In the genomic region with DNA sequence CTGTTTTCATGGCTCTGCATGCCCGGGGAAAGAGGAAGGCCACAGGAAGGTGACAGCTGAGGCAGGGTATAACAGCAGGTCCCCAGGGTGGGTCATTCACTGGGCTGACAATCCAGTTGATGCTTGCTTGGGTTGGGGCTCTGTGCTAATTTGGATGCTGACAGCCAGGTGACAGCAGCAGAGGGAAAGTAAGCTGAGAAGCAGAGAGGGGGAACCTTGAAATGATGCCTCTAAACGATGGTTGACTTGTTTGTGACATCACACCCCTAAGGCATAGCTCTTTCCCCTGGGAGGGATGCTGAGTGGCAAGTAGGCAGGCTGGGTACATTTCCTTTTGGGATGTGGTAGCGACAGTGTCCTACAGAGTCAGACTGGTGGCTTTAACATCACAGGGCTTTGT, we compare ENCODE assay signal across 1 cellular context.
TF ChIP-seq lines count a peak whose summit lies in the region.

No MANE protein-coding gene starts in this region.

TF ChIP-seq in H1, 55 proteins besides CTCF, POLR2A, EP300 and RAD21 (continued from another document):
- TF ChIP-seq, protein P1, sequence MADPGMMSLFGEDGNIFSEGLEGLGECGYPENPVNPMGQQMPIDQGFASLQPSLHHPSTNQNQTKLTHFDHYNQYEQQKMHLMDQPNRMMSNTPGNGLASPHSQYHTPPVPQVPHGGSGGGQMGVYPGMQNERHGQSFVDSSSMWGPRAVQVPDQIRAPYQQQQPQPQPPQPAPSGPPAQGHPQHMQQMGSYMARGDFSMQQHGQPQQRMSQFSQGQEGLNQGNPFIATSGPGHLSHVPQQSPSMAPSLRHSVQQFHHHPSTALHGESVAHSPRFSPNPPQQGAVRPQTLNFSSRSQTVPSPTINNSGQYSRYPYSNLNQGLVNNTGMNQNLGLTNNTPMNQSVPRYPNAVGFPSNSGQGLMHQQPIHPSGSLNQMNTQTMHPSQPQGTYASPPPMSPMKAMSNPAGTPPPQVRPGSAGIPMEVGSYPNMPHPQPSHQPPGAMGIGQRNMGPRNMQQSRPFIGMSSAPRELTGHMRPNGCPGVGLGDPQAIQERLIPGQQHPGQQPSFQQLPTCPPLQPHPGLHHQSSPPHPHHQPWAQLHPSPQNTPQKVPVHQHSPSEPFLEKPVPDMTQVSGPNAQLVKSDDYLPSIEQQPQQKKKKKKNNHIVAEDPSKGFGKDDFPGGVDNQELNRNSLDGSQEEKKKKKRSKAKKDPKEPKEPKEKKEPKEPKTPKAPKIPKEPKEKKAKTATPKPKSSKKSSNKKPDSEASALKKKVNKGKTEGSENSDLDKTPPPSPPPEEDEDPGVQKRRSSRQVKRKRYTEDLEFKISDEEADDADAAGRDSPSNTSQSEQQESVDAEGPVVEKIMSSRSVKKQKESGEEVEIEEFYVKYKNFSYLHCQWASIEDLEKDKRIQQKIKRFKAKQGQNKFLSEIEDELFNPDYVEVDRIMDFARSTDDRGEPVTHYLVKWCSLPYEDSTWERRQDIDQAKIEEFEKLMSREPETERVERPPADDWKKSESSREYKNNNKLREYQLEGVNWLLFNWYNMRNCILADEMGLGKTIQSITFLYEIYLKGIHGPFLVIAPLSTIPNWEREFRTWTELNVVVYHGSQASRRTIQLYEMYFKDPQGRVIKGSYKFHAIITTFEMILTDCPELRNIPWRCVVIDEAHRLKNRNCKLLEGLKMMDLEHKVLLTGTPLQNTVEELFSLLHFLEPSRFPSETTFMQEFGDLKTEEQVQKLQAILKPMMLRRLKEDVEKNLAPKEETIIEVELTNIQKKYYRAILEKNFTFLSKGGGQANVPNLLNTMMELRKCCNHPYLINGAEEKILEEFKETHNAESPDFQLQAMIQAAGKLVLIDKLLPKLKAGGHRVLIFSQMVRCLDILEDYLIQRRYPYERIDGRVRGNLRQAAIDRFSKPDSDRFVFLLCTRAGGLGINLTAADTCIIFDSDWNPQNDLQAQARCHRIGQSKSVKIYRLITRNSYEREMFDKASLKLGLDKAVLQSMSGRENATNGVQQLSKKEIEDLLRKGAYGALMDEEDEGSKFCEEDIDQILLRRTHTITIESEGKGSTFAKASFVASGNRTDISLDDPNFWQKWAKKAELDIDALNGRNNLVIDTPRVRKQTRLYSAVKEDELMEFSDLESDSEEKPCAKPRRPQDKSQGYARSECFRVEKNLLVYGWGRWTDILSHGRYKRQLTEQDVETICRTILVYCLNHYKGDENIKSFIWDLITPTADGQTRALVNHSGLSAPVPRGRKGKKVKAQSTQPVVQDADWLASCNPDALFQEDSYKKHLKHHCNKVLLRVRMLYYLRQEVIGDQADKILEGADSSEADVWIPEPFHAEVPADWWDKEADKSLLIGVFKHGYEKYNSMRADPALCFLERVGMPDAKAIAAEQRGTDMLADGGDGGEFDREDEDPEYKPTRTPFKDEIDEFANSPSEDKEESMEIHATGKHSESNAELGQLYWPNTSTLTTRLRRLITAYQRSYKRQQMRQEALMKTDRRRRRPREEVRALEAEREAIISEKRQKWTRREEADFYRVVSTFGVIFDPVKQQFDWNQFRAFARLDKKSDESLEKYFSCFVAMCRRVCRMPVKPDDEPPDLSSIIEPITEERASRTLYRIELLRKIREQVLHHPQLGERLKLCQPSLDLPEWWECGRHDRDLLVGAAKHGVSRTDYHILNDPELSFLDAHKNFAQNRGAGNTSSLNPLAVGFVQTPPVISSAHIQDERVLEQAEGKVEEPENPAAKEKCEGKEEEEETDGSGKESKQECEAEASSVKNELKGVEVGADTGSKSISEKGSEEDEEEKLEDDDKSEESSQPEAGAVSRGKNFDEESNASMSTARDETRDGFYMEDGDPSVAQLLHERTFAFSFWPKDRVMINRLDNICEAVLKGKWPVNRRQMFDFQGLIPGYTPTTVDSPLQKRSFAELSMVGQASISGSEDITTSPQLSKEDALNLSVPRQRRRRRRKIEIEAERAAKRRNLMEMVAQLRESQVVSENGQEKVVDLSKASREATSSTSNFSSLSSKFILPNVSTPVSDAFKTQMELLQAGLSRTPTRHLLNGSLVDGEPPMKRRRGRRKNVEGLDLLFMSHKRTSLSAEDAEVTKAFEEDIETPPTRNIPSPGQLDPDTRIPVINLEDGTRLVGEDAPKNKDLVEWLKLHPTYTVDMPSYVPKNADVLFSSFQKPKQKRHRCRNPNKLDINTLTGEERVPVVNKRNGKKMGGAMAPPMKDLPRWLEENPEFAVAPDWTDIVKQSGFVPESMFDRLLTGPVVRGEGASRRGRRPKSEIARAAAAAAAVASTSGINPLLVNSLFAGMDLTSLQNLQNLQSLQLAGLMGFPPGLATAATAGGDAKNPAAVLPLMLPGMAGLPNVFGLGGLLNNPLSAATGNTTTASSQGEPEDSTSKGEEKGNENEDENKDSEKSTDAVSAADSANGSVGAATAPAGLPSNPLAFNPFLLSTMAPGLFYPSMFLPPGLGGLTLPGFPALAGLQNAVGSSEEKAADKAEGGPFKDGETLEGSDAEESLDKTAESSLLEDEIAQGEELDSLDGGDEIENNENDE (IDR thresholded peaks at IDR 0.05; ENCODE audit: insufficient replicate concordance, low read length), result no peak
- TF ChIP-seq TEAD4 (IDR thresholded peaks at IDR 0.05; ENCODE audit: low read depth, low read length) (no peak), HDAC6 (IDR thresholded peaks at IDR 0.05; ENCODE audit: low read depth, low read length) (no peak), SAP30 (IDR thresholded peaks at IDR 0.05; ENCODE audit: insufficient read depth, insufficient replicate concordance, low read length) (no peak), TCF12 (IDR thresholded peaks at IDR 0.05; ENCODE audit: low read depth, low read length) (no peak), CHD1 (IDR thresholded peaks at IDR 0.05; ENCODE audit: low read depth, low read length) (no peak), KDM4A (IDR thresholded peaks at IDR 0.05; ENCODE audit: low read depth, low read length, severe bottlenecking) (no peak), SP2 (IDR thresholded peaks at IDR 0.05; ENCODE audit: low read length) (no peak), BACH1 (IDR thresholded peaks at IDR 0.05; ENCODE audit: low read length) (no peak), TBP (IDR thresholded peaks at IDR 0.05; ENCODE audit: low read depth, low read length) (no peak), CREB1 (IDR thresholded peaks at IDR 0.05) (no peak), MAFK (IDR thresholded peaks at IDR 0.05; ENCODE audit: low read depth, low read length) (no peak)
